18 cellular contexts compared by ENCODE assay signal in genomic region chr13:110493613-110494012, GRCh38.
DNase-seq lines count a peak whose midpoint lies in the region; ATAC-seq, FAIRE-seq and TF ChIP-seq lines count a peak whose summit lies in the region.
"Had no signal": no experiment of that assay in that cellular context is flagged by ENCODE, and none has a peak within 500 bp of the region (broad histone marks: within the 10 kb centered on the region; RNA-seq: fewer than 3 reads in every experiment).

No MANE protein-coding gene starts in this region.

- H3K36me3 Mint-ChIP-seq in chondrocyte (ENCODE audit: low read depth), result peaks cover 68% of the 10 kb centered on the region
- H3K36me3 Mint-ChIP-seq: CD8-positive, alpha-beta T cell had no signal

- H3K23me2 ChIP-seq in H1 (ENCODE audit: low read depth, low read length), result no peaks in the 10 kb centered on the region

- no peaks in the 10 kb centered on the region for H3K27me3 ChIP-seq in H1 (replicated peaks in 1 of 4; ENCODE audit: control insufficient read depth in 3 of 4, extremely low read depth in 1 of 4, insufficient read depth in 3 of 4, low read length in 3 of 4)
- no peaks in the 10 kb centered on the region for H3K27me3 ChIP-seq in thoracic aorta (replicated peaks; ENCODE audit: insufficient read depth)
- H3K27me3 ChIP-seq: BLaER1 treated with 17β-estradiol and CSF1 and Interleukin-3, amounts not matched to agents 10 nM and 100 nM had no signal

- peaks cover 3 to 10% of the 10 kb centered on the region in 2 experiments; a peak in 2 of 4 replicates for H3K9me3 ChIP-seq in H1 (ENCODE audit: insufficient read depth in 2 of 2, low read depth in 1 of 2, low read length in 1 of 2)
- H3K9me3 ChIP-seq in thoracic aorta, result no peaks in the 10 kb centered on the region
- H3K9me3 ChIP-seq: HAP-1 had no signal

- no peak overlapping the region for H4K91ac ChIP-seq in H1 (replicated peaks; ENCODE audit: insufficient read length, low read length)

- no peak for TF ChIP-seq RAD21 in H1 (IDR thresholded peaks at IDR 0.05 in 1 of 2, conservative IDR thresholded peaks at IDR 0.05 in 1 of 2; ENCODE audit: low read depth in 2 of 2, low read length in 2 of 2)

- no peaks in the 10 kb centered on the region for H3K79me2 ChIP-seq in H1 (ENCODE audit: control insufficient read depth in 1 of 2, insufficient read depth in 2 of 2, low read length in 2 of 2)

- H3K4me1 ChIP-seq in H1 (replicated peaks in 1 of 4; ENCODE audit: control insufficient read depth in 3 of 4, insufficient read depth in 4 of 4, low read length in 3 of 4), result no peaks in the 10 kb centered on the region
- no peaks in the 10 kb centered on the region for H3K4me1 ChIP-seq in thoracic aorta (ENCODE audit: control insufficient read depth in 1 of 2, low read depth in 2 of 2)
- H3K4me1 ChIP-seq: HAP-1 had no signal

- H3K27me3 Mint-ChIP-seq in chondrocyte (ENCODE audit: low read depth), result no peaks in the 10 kb centered on the region
- H3K27me3 Mint-ChIP-seq: B cell had no signal

- H2AK5ac ChIP-seq in H1 (ENCODE audit: low read depth, low read length), result no peak overlapping the region

- no peak overlapping the region for H3K4me3 ChIP-seq in H1 (ENCODE audit: extremely low read depth in 1 of 4, insufficient read depth in 2 of 4, low read depth in 3 of 4, low read length in 4 of 4)
- no peak overlapping the region for H3K4me3 ChIP-seq in thoracic aorta
- H3K4me3 ChIP-seq: BLaER1 treated with 17β-estradiol and CSF1 and Interleukin-3, amounts not matched to agents 10 nM and 100 nM; GM12878; HAP-1 had no signal

- no peak overlapping the region for H2BK5ac ChIP-seq in H1 (ENCODE audit: low read depth, low read length)

- peaks cover 7 to 48% (median 28%) of the 10 kb centered on the region in 4 experiments; a peak in 7 of 8 replicates for H3K36me3 ChIP-seq in H1 (ENCODE audit: control insufficient read depth in 2 of 4, insufficient read depth in 4 of 4, low read length in 3 of 4)
- H3K36me3 ChIP-seq in thoracic aorta, result peaks cover 85% of the 10 kb centered on the region
- H3K36me3 ChIP-seq: BLaER1 treated with 17β-estradiol and CSF1 and Interleukin-3, amounts not matched to agents 10 nM and 100 nM; HAP-1 had no signal

- no peak overlapping the region for H3K27ac ChIP-seq in H1 (ENCODE audit: low read depth, low read length)
- H3K27ac ChIP-seq in thoracic aorta, result peak overlapping the region; percentile 15 to 16
- H3K27ac ChIP-seq: BLaER1 treated with 17β-estradiol and CSF1 and Interleukin-3, amounts not matched to agents 10 nM and 100 nM; HL-60 had no signal

- H4K5ac ChIP-seq in H1 (ENCODE audit: insufficient read length, low read depth, low read length), result no peak overlapping the region

- TF ChIP-seq CTCF in chondrocyte (IDR thresholded peaks at IDR 0.05), result no peak
- no peak for TF ChIP-seq CTCF in H1 (IDR thresholded peaks at IDR 0.05; ENCODE audit: control extremely low read depth in 1 of 3, insufficient read depth in 1 of 3, low read depth in 1 of 3, low read length in 3 of 3)
- no peak for TF ChIP-seq CTCF in omental fat pad (IDR thresholded peaks at IDR 0.05)
- no peak for TF ChIP-seq CTCF in thoracic aorta (IDR thresholded peaks at IDR 0.05)

- H2BK15ac ChIP-seq in H1 (ENCODE audit: low read length), result no peak overlapping the region; the same call in 1 of the 2 replicates

- H3K9me3 Mint-ChIP-seq in chondrocyte (ENCODE audit: low read depth), result no peaks in the 10 kb centered on the region
- H3K9me3 Mint-ChIP-seq: CD8-positive, alpha-beta T cell had no signal

- TF ChIP-seq EP300 in H1 (IDR thresholded peaks at IDR 0.05; ENCODE audit: borderline replicate concordance in 1 of 2, low read depth in 2 of 2, low read length in 2 of 2), result no peak

- H3K18ac ChIP-seq in H1 (ENCODE audit: extremely low read depth, low read length), result no peak overlapping the region

- no peaks in the 10 kb centered on the region for H3K79me1 ChIP-seq in H1 (ENCODE audit: low read depth, low read length)

- CTCF ChIA-PET in H1 (lab: Charles Lee; ENCODE audit: partially characterized antibody), result interaction anchor here (0.6 to 2.2 kb wide), 3 partner anchors 9 to 87 kb away, joined by 3 to 7 read pairs (median 4); no protein-coding TSS in a partner anchor

- no peak overlapping the region for H2BK20ac ChIP-seq in H1 (ENCODE audit: low read length)

- no peak overlapping the region for H3K14ac ChIP-seq in H1 (ENCODE audit: insufficient read length)

- POLR2A ChIA-PET in H1 (lab: Charles Lee; ENCODE audit: partially characterized antibody), result no interaction called here

- peak overlapping the region; percentile 70 for H3K27ac Mint-ChIP-seq in chondrocyte (ENCODE audit: unreplicated experiment)
- H3K27ac Mint-ChIP-seq: B cell; CD8-positive, alpha-beta T cell had no signal

- peak overlapping the region; percentile 16; the same call in 1 of the 2 replicates for H4K8ac ChIP-seq in H1 (ENCODE audit: extremely low read depth, insufficient read depth, low read length)

- H2BK12ac ChIP-seq in H1 (ENCODE audit: low read depth, low read length), result no peak overlapping the region

- H3K23ac ChIP-seq in H1 (ENCODE audit: insufficient read length), result no peak overlapping the region

- WGBS in H1 (ENCODE audit: extremely low coverage in 1 of 2, insufficient coverage in 1 of 2, insufficient read length in 1 of 2, insufficient replicate concordance in 2 of 2, low coverage in 1 of 2, low lambda C conversion rate in 2 of 2, missing lambda C conversion rate in 1 of 2), 2 experiments, result 97% methylated on average over 9 of the region's 9 CpGs; no CpG with 5 or more reads in 1 of the 2 experiments

- TF ChIP-seq POLR2A in H1 (IDR thresholded peaks at IDR 0.05; ENCODE audit: control extremely low read depth in 1 of 2, low read depth in 2 of 2, low read length in 2 of 2), result no peak

- H2BK120ac ChIP-seq in H1 (replicated peaks; ENCODE audit: low read depth, low read length), result no peak overlapping the region

- ATAC-seq in omental fat pad (ENCODE audit: low FRiP score) (peak; percentile 29), thoracic aorta (ENCODE audit: insufficient number of reproducible peaks, low FRiP score, low read depth) (no peak), HG03460 (IDR thresholded peaks at IDR 0.05; ENCODE audit: unreplicated experiment) (no peak), HG02973 (IDR thresholded peaks at IDR 0.05; ENCODE audit: unreplicated experiment) (no peak)
- ATAC-seq: CD8-positive, alpha-beta T cell; GM12878 had no signal

- H4K20me1 ChIP-seq in H1 (replicated peaks in 1 of 2; ENCODE audit: control insufficient read depth in 1 of 2, insufficient read depth in 2 of 2, low read length in 2 of 2), result no peaks in the 10 kb centered on the region
- H4K20me1 ChIP-seq: BLaER1 treated with 17β-estradiol and CSF1 and Interleukin-3, amounts not matched to agents 10 nM and 100 nM had no signal

- H3K4ac ChIP-seq in H1 (replicated peaks; ENCODE audit: insufficient read length, low read depth, low read length), result no peak overlapping the region

- DNase-seq in chondrocyte (ENCODE audit: low spot score), result no peak
- DNase-seq in H1 (ENCODE audit: low read depth in 1 of 2, low spot score in 2 of 2), result no peak
- DNase-seq in omental fat pad (ENCODE audit: low spot score), result no peak
- no peak for DNase-seq in thoracic aorta (ENCODE audit: low spot score)
- DNase-seq in superior temporal gyrus (ENCODE audit: extremely low spot score), result no peak
- DNase-seq: Calu3; CD8-positive, alpha-beta T cell; DMS53; DND-41; EL had no signal

- H2AFZ ChIP-seq in H1 (ENCODE audit: low read length), result no peak overlapping the region

- no peak overlapping the region for H3K9ac ChIP-seq in H1 (replicated peaks in 1 of 4; ENCODE audit: extremely low read depth in 1 of 4, low read depth in 3 of 4, low read length in 3 of 4)
- H3K9ac ChIP-seq: BLaER1 treated with 17β-estradiol and CSF1 and Interleukin-3, amounts not matched to agents 10 nM and 100 nM had no signal

- no peak overlapping the region for H3K4me2 ChIP-seq in H1 (ENCODE audit: insufficient read depth in 1 of 2, low read depth in 2 of 2, low read length in 2 of 2)
- H3K4me2 ChIP-seq: BLaER1 treated with 17β-estradiol and CSF1 and Interleukin-3, amounts not matched to agents 10 nM and 100 nM had no signal

- H3K4me3 Mint-ChIP-seq in chondrocyte (ENCODE audit: unreplicated experiment), result no peak overlapping the region
- H3K4me3 Mint-ChIP-seq: B cell; CD8-positive, alpha-beta T cell had no signal

- H3K4me1 Mint-ChIP-seq in chondrocyte (ENCODE audit: low read depth), result peaks cover 22% of the 10 kb centered on the region
- H3K4me1 Mint-ChIP-seq: B cell had no signal

- no peak overlapping the region for H3K56ac ChIP-seq in H1 (replicated peaks; ENCODE audit: insufficient read length, low read depth, low read length)

- no peak for FAIRE-seq in H1 (lab: Jason Lieb, UNC)
- FAIRE-seq: GM12878, GM19239 had no signal

TF ChIP-seq in H1, 55 proteins besides CTCF, POLR2A, EP300 and RAD21:
- TF ChIP-seq NANOG (IDR thresholded peaks at IDR 0.05; ENCODE audit: insufficient read depth, low read depth, low read length, poor library complexity, severe bottlenecking), result no peak
